In the genomic region with DNA sequence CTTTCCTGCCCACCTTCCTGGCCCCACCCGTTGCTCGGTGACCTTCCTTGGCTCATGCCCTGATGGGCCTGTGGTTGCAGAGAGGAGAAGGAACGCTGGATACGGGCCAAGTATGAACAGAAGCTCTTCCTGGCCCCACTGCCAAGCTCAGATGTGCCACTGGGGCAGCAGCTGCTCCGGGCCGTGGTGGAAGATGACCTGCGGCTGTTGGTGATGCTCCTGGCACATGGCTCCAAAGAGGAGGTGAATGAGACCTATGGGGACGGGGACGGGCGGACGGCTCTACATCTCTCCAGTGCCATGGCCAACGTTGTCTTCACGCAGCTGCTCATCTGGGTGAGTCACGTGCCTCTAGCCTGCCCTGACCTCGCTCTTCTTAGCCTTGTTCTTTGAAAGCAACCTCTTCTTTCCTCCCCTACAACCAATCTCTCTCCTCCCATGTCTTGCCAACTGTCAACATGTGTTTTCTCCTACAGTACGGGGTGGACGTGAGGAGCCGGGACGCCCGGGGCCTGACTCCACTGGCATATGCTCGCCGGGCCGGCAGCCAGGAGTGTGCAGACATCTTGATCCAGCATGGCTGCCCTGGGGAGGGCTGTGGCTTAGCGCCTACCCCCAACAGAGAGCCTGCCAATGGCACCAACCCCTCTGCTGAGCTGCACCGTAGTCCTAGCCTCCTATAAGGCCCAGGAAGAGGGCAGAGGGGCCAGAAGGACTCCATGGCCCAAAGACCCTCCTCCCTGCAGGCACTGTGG, we compare ENCODE assay signal across 19 cellular contexts. TPM values are rescaled to one million over a fixed set of nuclear protein-coding genes. Genes with fewer than 3 reads are reported as not detected.
DNase-seq lines count a peak whose midpoint lies in the region; ATAC-seq and TF ChIP-seq lines count a peak whose summit lies in the region.
"Had no signal": no experiment of that assay in that cellular context is flagged by ENCODE, and none has a peak within 500 bp of the region (broad histone marks: within the 10 kb centered on the region; RNA-seq: fewer than 3 reads in every experiment).

No MANE protein-coding gene starts in this region.

- peaks cover 47% of the 10 kb centered on the region for H3K4me1 Mint-ChIP-seq in neural crest cell
- H3K4me1 Mint-ChIP-seq in stimulated activated naive B cell treated with anti-CD40 and anti-IgM and Interleukin-4, amounts not matched to agents 10 μg/mL and 1 μg/mL and 100 μg/mL, for 72 hours, result no peaks in the 10 kb centered on the region
- H3K4me1 Mint-ChIP-seq in T-helper 2 cell treated with Interferon-gamma antibody and Interleukin-4, amounts not matched to agents 5 μg/mL and 100 μg/mL, for 36 hours (ENCODE audit: low read depth), result no peaks in the 10 kb centered on the region
- H3K4me1 Mint-ChIP-seq: activated CD4-positive, alpha-beta T cell treated with anti-CD3 and anti-CD28 coated beads, Interleukin-2, amount 10 ng/mL, durations not matched to agents 7 days and 5 days had no signal

- H3K27me3 Mint-ChIP-seq in neural crest cell (ENCODE audit: low read depth), result peaks cover 5% of the 10 kb centered on the region
- H3K27me3 Mint-ChIP-seq in stimulated activated naive B cell treated with anti-CD40 and anti-IgM and Interleukin-4, amounts not matched to agents 10 μg/mL and 1 μg/mL and 100 μg/mL, for 72 hours, result no peaks in the 10 kb centered on the region
- no peaks in the 10 kb centered on the region for H3K27me3 Mint-ChIP-seq in T-helper 2 cell treated with Interferon-gamma antibody and Interleukin-4, amounts not matched to agents 5 μg/mL and 100 μg/mL, for 36 hours (ENCODE audit: low read depth)

- peak overlapping the region; percentile 57 for H3K4me3 Mint-ChIP-seq in neural crest cell
- no peak overlapping the region for H3K4me3 Mint-ChIP-seq in stimulated activated naive B cell treated with anti-CD40 and anti-IgM and Interleukin-4, amounts not matched to agents 10 μg/mL and 1 μg/mL and 100 μg/mL, for 72 hours
- no peak overlapping the region for H3K4me3 Mint-ChIP-seq in T-helper 2 cell treated with Interferon-gamma antibody and Interleukin-4, amounts not matched to agents 5 μg/mL and 100 μg/mL, for 36 hours
- H3K4me3 Mint-ChIP-seq: activated CD4-positive, alpha-beta T cell treated with anti-CD3 and anti-CD28 coated beads, Interleukin-2, amount 10 ng/mL, durations not matched to agents 7 days and 5 days; stimulated activated naive CD8-positive, alpha-beta T cell treated with anti-CD3 and anti-CD28 coated beads, Interleukin-15, Interleukin-2, amounts not matched to agents 100 ng/mL and 50 ng/mL, for 24 hours had no signal

- H3K27ac Mint-ChIP-seq in neural crest cell (ENCODE audit: unreplicated experiment), result peak overlapping the region; percentile 72
- no peak overlapping the region for H3K27ac Mint-ChIP-seq in stimulated activated naive B cell treated with anti-CD40 and anti-IgM and Interleukin-4, amounts not matched to agents 10 μg/mL and 1 μg/mL and 100 μg/mL, for 72 hours
- H3K27ac Mint-ChIP-seq in T-helper 2 cell treated with Interferon-gamma antibody and Interleukin-4, amounts not matched to agents 5 μg/mL and 100 μg/mL, for 36 hours, result no peak overlapping the region
- H3K27ac Mint-ChIP-seq: activated CD4-positive, alpha-beta T cell treated with anti-CD3 and anti-CD28 coated beads, Interleukin-2, amount 10 ng/mL, durations not matched to agents 7 days and 5 days; stimulated activated naive CD8-positive, alpha-beta T cell treated with anti-CD3 and anti-CD28 coated beads, Interleukin-15, Interleukin-2, amounts not matched to agents 100 ng/mL and 50 ng/mL, for 24 hours had no signal

- H3K27ac ChIP-seq in coronary artery, result no peak overlapping the region
- H3K27ac ChIP-seq: brain microvascular endothelial cell, parathyroid adenoma had no signal

- H3K4me3 ChIP-seq in AG10803 (ENCODE audit: low read length) (no peak overlapping the region), coronary artery (no peak overlapping the region)

- TF ChIP-seq CTCF in AG10803 (conservative IDR thresholded peaks at IDR 0.05; ENCODE audit: low read length) (no peak), coronary artery (IDR thresholded peaks at IDR 0.05) (no peak), neural crest cell (conservative IDR thresholded peaks at IDR 0.05) (no peak)

- DNase-seq in AG10803 (ENCODE audit: low read depth) (peak; percentile 6), NCI-H1694 (lab: John Stamatoyannopoulos, UW) (peak; percentile 74), coronary artery (ENCODE audit: low spot score) (peak; percentile 65), neural crest cell (ENCODE audit: low read depth, low spot score) (no peak), EL (no peak), SHP77 treated with DMSO at 0.1 percent for 48 hours (lab: John Stamatoyannopoulos, UW) (no peak)
- DNase-seq in stimulated activated naive B cell treated with anti-CD40 and anti-IgM and Interleukin-4, amounts not matched to agents 10 μg/mL and 1 μg/mL and 100 μg/mL, for 72 hours, result no peak
- no peak for DNase-seq in T-helper 2 cell treated with Interferon-gamma antibody and Interleukin-4, amounts not matched to agents 5 μg/mL and 100 μg/mL, for 36 hours (ENCODE audit: low spot score)
- DNase-seq: activated CD4-positive, alpha-beta T cell treated with anti-CD3 and anti-CD28 coated beads, Interleukin-2, amount 10 ng/mL, durations not matched to agents 7 days and 5 days; brain microvascular endothelial cell; effector CD4-positive, alpha-beta T cell; Karpas-422; left colon; NCI-H146; NCI-H526; SK-N-SH had no signal

- no peaks in the 10 kb centered on the region for H3K9me3 Mint-ChIP-seq in neural crest cell
- H3K9me3 Mint-ChIP-seq in stimulated activated naive B cell treated with anti-CD40 and anti-IgM and Interleukin-4, amounts not matched to agents 10 μg/mL and 1 μg/mL and 100 μg/mL, for 72 hours, result no peaks in the 10 kb centered on the region
- no peaks in the 10 kb centered on the region for H3K9me3 Mint-ChIP-seq in T-helper 2 cell treated with Interferon-gamma antibody and Interleukin-4, amounts not matched to agents 5 μg/mL and 100 μg/mL, for 36 hours
- H3K9me3 Mint-ChIP-seq: activated CD4-positive, alpha-beta T cell treated with anti-CD3 and anti-CD28 coated beads, Interleukin-2, amount 10 ng/mL, durations not matched to agents 7 days and 5 days; activated naive CD4-positive, alpha-beta T cell treated with anti-CD3 and anti-CD28 coated beads, Interleukin-2, amount 50 U/mL, for 72 hours; stimulated activated naive CD8-positive, alpha-beta T cell treated with anti-CD3 and anti-CD28 coated beads, Interleukin-15, Interleukin-2, amounts not matched to agents 100 ng/mL and 50 ng/mL, for 24 hours had no signal

- no peak for ATAC-seq in stimulated activated naive B cell treated with anti-CD40 and anti-IgM and Interleukin-4, amounts not matched to agents 10 μg/mL and 1 μg/mL and 100 μg/mL, for 72 hours (replicated peaks)
- ATAC-seq: activated naive CD4-positive, alpha-beta T cell treated with anti-CD3 and anti-CD28 coated beads, Interleukin-2, amount 50 U/mL, for 72 hours; left colon had no signal

- H3K36me3 Mint-ChIP-seq in neural crest cell (ENCODE audit: low read depth), result peaks cover 7% of the 10 kb centered on the region
- H3K36me3 Mint-ChIP-seq in stimulated activated naive B cell treated with anti-CD40 and anti-IgM and Interleukin-4, amounts not matched to agents 10 μg/mL and 1 μg/mL and 100 μg/mL, for 72 hours, result no peaks in the 10 kb centered on the region
- H3K36me3 Mint-ChIP-seq in T-helper 2 cell treated with Interferon-gamma antibody and Interleukin-4, amounts not matched to agents 5 μg/mL and 100 μg/mL, for 36 hours (ENCODE audit: low read depth), result no peaks in the 10 kb centered on the region
- H3K36me3 Mint-ChIP-seq: activated naive CD4-positive, alpha-beta T cell treated with anti-CD3 and anti-CD28 coated beads, Interleukin-2, amount 50 U/mL, for 72 hours had no signal

RNA-seq across cellular contexts. Expression of gene GBX1, which starts 24.1 kb away (rescaled TPM):
- 2.0 and 2.4 TPM in 2 replicates for total RNA-seq in neural crest cell
- total RNA-seq: activated CD4-positive, alpha-beta T cell treated with anti-CD3 and anti-CD28 coated beads, Interleukin-2, amount 10 ng/mL, durations not matched to agents 7 days and 5 days; left colon had no signal

RNA-seq across cellular contexts. Expression of gene ASB10, which starts 43.6 kb away (rescaled TPM):
- total RNA-seq in neural crest cell, result not detected in 2 replicates
- total RNA-seq: activated CD4-positive, alpha-beta T cell treated with anti-CD3 and anti-CD28 coated beads, Interleukin-2, amount 10 ng/mL, durations not matched to agents 7 days and 5 days; activated naive CD4-positive, alpha-beta T cell treated with anti-CD3 and anti-CD28 coated beads, Interleukin-2, amount 50 U/mL, for 72 hours; left colon had no signal

RNA-seq across cellular contexts. Expression of gene AGAP3, which starts 57.2 kb away (rescaled TPM):
- total RNA-seq in neural crest cell, result 128 and 139 TPM in 2 replicates

Comparison
In these comparisons a context has a peak if more than half of its experiments do, and no peak if none do; other contexts are left out.
1. DNase-seq: peak in AG10803 (single experiment), NCI-H1694 (single experiment) and coronary artery (single experiment); none in neural crest cell (single experiment), stimulated activated naive B cell treated with anti-CD40 and anti-IgM and Interleukin-4, amounts not matched to agents 10 μg/mL and 1 μg/mL and 100 μg/mL, for 72 hours (single experiment), EL (single experiment), SHP77 treated with DMSO at 0.1 percent for 48 hours (single experiment) and T-helper 2 cell treated with Interferon-gamma antibody and Interleukin-4, amounts not matched to agents 5 μg/mL and 100 μg/mL, for 36 hours (single experiment).